ENCODE assay signal across 27 cellular contexts in genomic region chr15:80606571-80606970, GRCh38.
"Had no signal": no experiment of that assay in that cellular context is flagged by ENCODE, and none has a peak within 500 bp of the region (broad histone marks: within the 10 kb centered on the region; RNA-seq: fewer than 3 reads in every experiment).

No MANE protein-coding gene starts in this region.

- H3K9me3 ChIP-seq: colonic mucosa, esophagus muscularis mucosa, gastroesophageal sphincter, heart left ventricle, left lung, mucosa of descending colon, neutrophil, stomach, thoracic aorta, tibial nerve, vagina had no signal

- H3K4me1 Mint-ChIP-seq: naive B cell; stimulated activated effector memory CD8-positive, alpha-beta T cell treated with anti-CD3 and anti-CD28 coated beads, Interleukin-12 subunit alpha, Interleukin-12 subunit beta, amount 100 ng/mL, for 72 hours had no signal

- H3K9me3 Mint-ChIP-seq: mesothelial cell of epicardium; natural killer cell treated with Interleukin-12 subunit alpha and Interleukin-12 subunit beta and Interleukin-15 and Interleukin-18, amount 100 ng/mL, for 72 hours; neural crest cell; stimulated activated effector memory CD8-positive, alpha-beta T cell treated with anti-CD3 and anti-CD28 coated beads, Interleukin-12 subunit alpha, Interleukin-12 subunit beta, amount 100 ng/mL, for 72 hours had no signal

- DNase-seq: colonic mucosa; dermis blood vessel endothelial cell; effector memory CD4-positive, alpha-beta T cell; foreskin keratinocyte; heart left ventricle; left cardiac atrium; left lung; mesenchymal stem cell; mucosa of descending colon; naive B cell; stimulated activated CD4-positive, alpha-beta T cell treated with anti-CD3 and anti-CD28 coated beads, Interleukin-2, amount 100 ng/mL, for 24 hours; stimulated activated CD4-positive, alpha-beta T cell treated with anti-CD3 and anti-CD28 coated beads, Interleukin-4, amount 100 ng/mL, for 24 hours; stimulated activated naive CD4-positive, alpha-beta T cell treated with Interleukin-2 at 50 U/mL for 16 hours; stomach had no signal

- H3K4me2 ChIP-seq: hepatocyte had no signal

- H3K27ac Mint-ChIP-seq: naive B cell; natural killer cell treated with Interleukin-12 subunit alpha and Interleukin-12 subunit beta and Interleukin-15 and Interleukin-18, amount 100 ng/mL, for 72 hours; progenitor cell of endocrine pancreas had no signal

- H3K36me3 ChIP-seq: colonic mucosa, esophagus muscularis mucosa, gastroesophageal sphincter, heart left ventricle, left lung, neutrophil, stomach, thoracic aorta, tibial nerve, vagina had no signal

- H3K79me2 ChIP-seq: hepatocyte, parathyroid adenoma had no signal

- ATAC-seq: foreskin keratinocyte; gastroesophageal sphincter; heart left ventricle; left lung; mucosa of descending colon; natural killer cell treated with Interleukin-12 subunit alpha and Interleukin-12 subunit beta and Interleukin-15 and Interleukin-18, amount 100 ng/mL, for 72 hours; stimulated activated effector memory CD8-positive, alpha-beta T cell treated with anti-CD3 and anti-CD28 coated beads, Interleukin-12 subunit alpha, Interleukin-12 subunit beta, amount 100 ng/mL, for 72 hours had no signal

- H3K9ac ChIP-seq: parathyroid adenoma had no signal

- H3K4me3 Mint-ChIP-seq: mesothelial cell of epicardium; naive B cell; natural killer cell treated with Interleukin-12 subunit alpha and Interleukin-12 subunit beta and Interleukin-15 and Interleukin-18, amount 100 ng/mL, for 72 hours; neural crest cell; stimulated activated effector memory CD8-positive, alpha-beta T cell treated with anti-CD3 and anti-CD28 coated beads, Interleukin-12 subunit alpha, Interleukin-12 subunit beta, amount 100 ng/mL, for 72 hours had no signal

- H2AFZ ChIP-seq: hepatocyte, parathyroid adenoma had no signal

- H3K36me3 Mint-ChIP-seq: mesothelial cell of epicardium; naive B cell; natural killer cell treated with Interleukin-12 subunit alpha and Interleukin-12 subunit beta and Interleukin-15 and Interleukin-18, amount 100 ng/mL, for 72 hours; stimulated activated effector memory CD8-positive, alpha-beta T cell treated with anti-CD3 and anti-CD28 coated beads, Interleukin-12 subunit alpha, Interleukin-12 subunit beta, amount 100 ng/mL, for 72 hours had no signal

- H3K27me3 ChIP-seq: colonic mucosa, esophagus muscularis mucosa, foreskin keratinocyte, hepatocyte, left lung, stomach, tibial nerve, vagina had no signal

- H3K4me3 ChIP-seq: colonic mucosa, esophagus muscularis mucosa, gastroesophageal sphincter, heart left ventricle, hepatocyte, left lung, mucosa of descending colon, stomach, thoracic aorta, tibial nerve, vagina had no signal

- H3K4me1 ChIP-seq: colonic mucosa, left lung, parathyroid adenoma had no signal

- H3K27ac ChIP-seq: colonic mucosa, esophagus muscularis mucosa, foreskin keratinocyte, gastroesophageal sphincter, heart left ventricle, hepatocyte, left lung, neutrophil, parathyroid adenoma, stomach, thoracic aorta had no signal
